ENCODE assay signal across 8 cellular contexts in genomic region chr12:104219908-104220404, GRCh38. TPM values are rescaled to one million over a fixed set of nuclear protein-coding genes. Genes with fewer than 3 reads are reported as not detected.
DNase-seq lines count a peak whose midpoint lies in the region; ATAC-seq and TF ChIP-seq lines count a peak whose summit lies in the region.

No MANE protein-coding gene starts in this region.

- H3K4me1 Mint-ChIP-seq in Caco-2 (ENCODE audit: low read depth, unreplicated experiment): peaks cover 23% of the 10 kb centered on the region
- peaks cover 8 to 25% (median 20%) of the 10 kb centered on the region in 4 donors for H3K4me1 Mint-ChIP-seq in naive thymus-derived CD8-positive, alpha-beta T cell

- H3K9me3 Mint-ChIP-seq in Caco-2 (ENCODE audit: unreplicated experiment): no peaks in the 10 kb centered on the region
- no peaks in the 10 kb centered on the region for H3K9me3 Mint-ChIP-seq in naive thymus-derived CD8-positive, alpha-beta T cell

- H3K4me3 Mint-ChIP-seq in Caco-2 (ENCODE audit: unreplicated experiment): no peak overlapping the region
- no peak overlapping the region for H3K4me3 Mint-ChIP-seq in naive thymus-derived CD8-positive, alpha-beta T cell

- no peaks in the 10 kb centered on the region for H3K36me3 Mint-ChIP-seq in Caco-2 (ENCODE audit: insufficient read depth, unreplicated experiment)
- no peaks in the 10 kb centered on the region for H3K36me3 Mint-ChIP-seq in naive thymus-derived CD8-positive, alpha-beta T cell

- no peak overlapping the region for H3K4me3 ChIP-seq in Caco-2 (ENCODE audit: low read depth, low read length)
- no peak overlapping the region for H3K4me3 ChIP-seq in tibial artery

- intact Hi-C loops in Caco-2 (cut with micrococcal nuclease; ENCODE audit: unreplicated experiment) (loop anchor here (5.0 kb wide), 1 partner anchor 67 kb away; no protein-coding TSS in a partner anchor), tibial artery (cut with DNase I; ENCODE audit: low total_unique reads) (loop anchor here (5.0 kb wide), 2 partner anchors 67 to 137 kb away; no protein-coding TSS in a partner anchor)

- peak overlapping the region; percentile 81 to 97 for H3K27ac ChIP-seq in tibial artery

- H3K27me3 ChIP-seq in Caco-2 (replicated peaks; ENCODE audit: control insufficient read depth, insufficient read depth, low read length) (no peaks in the 10 kb centered on the region), tibial artery (no peaks in the 10 kb centered on the region)

- DNase-seq in Caco-2 (peak; percentile 37 to 69), NCI-H1930 (lab: John Stamatoyannopoulos, UW) (peak; percentile 62 to 91), dedifferentiated amniotic fluid mesenchymal stem cell (ENCODE audit: extremely low spot score) (peak; percentile 84), tibial artery (peak in 1 of 2 donors; percentile 45)
- peak; percentile 30 to 38 for DNase-seq in activated CD4-positive, alpha-beta T cell treated with anti-CD3 and anti-CD28 coated beads for 24 hours (ENCODE audit: low read depth in 2 of 2)
- peak in 2 of 10 donors; percentile 20 to 63 for DNase-seq in naive thymus-derived CD8-positive, alpha-beta T cell

- no peaks in the 10 kb centered on the region for H3K27me3 Mint-ChIP-seq in Caco-2 (ENCODE audit: insufficient read depth, unreplicated experiment)
- H3K27me3 Mint-ChIP-seq in naive thymus-derived CD8-positive, alpha-beta T cell: peaks cover 0 to 8% (median 2%) of the 10 kb centered on the region in 5 donors

- H3K27ac Mint-ChIP-seq in Caco-2 (ENCODE audit: unreplicated experiment): peak overlapping the region; percentile 2
- no peak overlapping the region for H3K27ac Mint-ChIP-seq in naive thymus-derived CD8-positive, alpha-beta T cell

- TF ChIP-seq CTCF in Caco-2 (IDR thresholded peaks at IDR 0.05; ENCODE audit: insufficient read depth in 1 of 2, low read depth in 1 of 2, low read length in 1 of 2, severe bottlenecking in 1 of 2, unreplicated experiment in 1 of 2) (no peak), tibial artery (IDR thresholded peaks at IDR 0.05) (no peak)

- POLR2A ChIA-PET in Caco-2 (lab: Charles Lee): interaction anchor here (1.9 kb wide), 1 partner anchor 68 kb away, joined by 5 read pairs; no protein-coding TSS in a partner anchor
- POLR2A ChIA-PET in naive thymus-derived CD8-positive, alpha-beta T cell (lab: Charles Lee): interaction anchor here (1.0 kb wide), 1 partner anchor 80 kb away, joined by 3 read pairs; no protein-coding TSS in a partner anchor

- CTCF ChIA-PET in Caco-2 (lab: Charles Lee): no interaction called here

- H3K9me3 ChIP-seq in Caco-2: no peaks in the 10 kb centered on the region
- H3K9me3 ChIP-seq in tibial artery: no peaks in the 10 kb centered on the region

- ATAC-seq in naive thymus-derived CD8-positive, alpha-beta T cell: peak; percentile 11 to 22
- ATAC-seq in HG03159 (IDR thresholded peaks at IDR 0.05; ENCODE audit: unreplicated experiment) (no peak), HG02938 (IDR thresholded peaks at IDR 0.05; ENCODE audit: unreplicated experiment) (no peak)

- no TSS peak for BruUV-seq in Caco-2 (replicated peaks; lab: Mats Ljungman, UMichigan)

- H3K4me1 ChIP-seq in Caco-2 (peaks cover 17% of the 10 kb centered on the region), tibial artery (peaks cover 0 to 51% (median 17%) of the 10 kb centered on the region in 4 donors)

- no peaks in the 10 kb centered on the region for H3K36me3 ChIP-seq in Caco-2 (ENCODE audit: control insufficient read depth, insufficient read depth, low read length)
- H3K36me3 ChIP-seq in tibial artery: no peaks in the 10 kb centered on the region

RNA-seq across cellular contexts. Expression of gene TXNRD1, which starts 4.4 kb away (rescaled TPM):
- total RNA-seq in Caco-2 (2022): 104 and 115 TPM in 2 replicates
- 100 to 1,000 TPM in 1 of 2 experiments, 10 to 100 TPM in 1; 90.8 to 102 TPM for total RNA-seq in naive thymus-derived CD8-positive, alpha-beta T cell
- 10 to 100 TPM; 18.7 to 29.6 (median 25.0) TPM for polyA plus RNA-seq in naive thymus-derived CD8-positive, alpha-beta T cell

Comparison
In these comparisons a context has a peak if more than half of its experiments do, and no peak if none do; other contexts are left out.
1. ATAC-seq: peak in naive thymus-derived CD8-positive, alpha-beta T cell (2 of 2); none in HG03159 (single experiment) and HG02938 (single experiment).